ENCODE assay signal across 8 cellular contexts in genomic region chr11:46391578-46392420, GRCh38. TPM values are rescaled to one million over a fixed set of nuclear protein-coding genes. Genes with fewer than 3 reads are reported as not detected.
DNase-seq lines count a peak whose midpoint lies in the region; ATAC-seq and TF ChIP-seq lines count a peak whose summit lies in the region.

Gene CHRM4, minus strand, starts transcription at chr11:46391776. Its CDS starts 5,219 bp downstream, at chr11:46386557.

- POLR2A ChIA-PET in HEK293 (lab: Yijun Ruan, JAX) = interaction anchor here (0.6 to 1.6 kb wide), 4 partner anchors 8 to 488 kb away, joined by 3 to 5 read pairs (median 4); no protein-coding TSS in a partner anchor

- H3K9ac ChIP-seq in OCI-LY1 (ENCODE audit: low read length) (no peak within 1 kb of the TSS), mucosa of stomach (ENCODE audit: low read length) (peak within 1 kb of the TSS; percentile 28)

- H3K4me1 ChIP-seq in DOHH2 (ENCODE audit: control insufficient read depth, low read length) (peaks cover 32% of the 10 kb centered on the region), HEK293 (ENCODE audit: control insufficient read depth, insufficient read depth, low read length) (no peaks in the 10 kb centered on the region), OCI-LY1 (ENCODE audit: insufficient read depth, low read length, severe bottlenecking) (peaks cover 24% of the 10 kb centered on the region), mucosa of stomach (ENCODE audit: control insufficient read depth, insufficient read depth, low read length) (peaks cover 34% of the 10 kb centered on the region), thyroid gland (peaks cover 19 to 39% of the 10 kb centered on the region in 2 donors)

- WGBS in thyroid gland, 2 donors = 4% methylated on average over 5 to 11 of the region's 123 CpGs

- no peak for TF ChIP-seq POLR2A in thyroid gland (IDR thresholded peaks at IDR 0.05)

- no peak within 1 kb of the TSS for H3K27ac ChIP-seq in DOHH2 (ENCODE audit: low read depth, low read length)
- no peak within 1 kb of the TSS for H3K27ac ChIP-seq in HEK293 (ENCODE audit: extremely low read depth, low read depth, low read length)
- H3K27ac ChIP-seq in OCI-LY1 (ENCODE audit: low read depth, low read length, poor library complexity, severe bottlenecking) = no peak within 1 kb of the TSS
- H3K27ac ChIP-seq in coronary artery = no peak within 1 kb of the TSS
- no peak within 1 kb of the TSS for H3K27ac ChIP-seq in thyroid gland

- H3K36me3 ChIP-seq in DOHH2 (ENCODE audit: control insufficient read depth, low read length) (no peaks in the 10 kb centered on the region), HEK293 (ENCODE audit: control insufficient read depth in 2 of 2, insufficient read depth in 1 of 2, low read length in 2 of 2) (peaks cover 0 to 11% of the 10 kb centered on the region in 2 experiments; a peak in 1 of 3 replicates), OCI-LY1 (ENCODE audit: insufficient read depth, low read length) (peaks cover 6% of the 10 kb centered on the region; the same call in 1 of the 2 replicates), mucosa of stomach (ENCODE audit: control insufficient read depth, insufficient read depth, low read length) (no peaks in the 10 kb centered on the region), thyroid gland (peaks cover 2 to 4% of the 10 kb centered on the region in 2 donors)

- TF ChIP-seq CTCF in DOHH2 (IDR thresholded peaks at IDR 0.05; ENCODE audit: low read depth, low read length, poor library complexity, severe bottlenecking) (peak; percentile 43), HEK293 (tag by site-specific recombination; IDR thresholded peaks at IDR 0.05) (peak; percentile 32; the same call in 1 of the 2 replicates), OCI-LY1 (IDR thresholded peaks at IDR 0.05; ENCODE audit: low read length) (peak; percentile 50), coronary artery (IDR thresholded peaks at IDR 0.05) (no peak), thyroid gland (IDR thresholded peaks at IDR 0.05) (peak in 1 of 6 experiments; percentile 3)

- peak within 1 kb of the TSS; percentile 80 for H3K4me2 ChIP-seq in DOHH2 (ENCODE audit: low read length)
- peak within 1 kb of the TSS; percentile 89 for H3K4me2 ChIP-seq in OCI-LY1 (ENCODE audit: low read length)

- no peak within 1 kb of the TSS for H2AFZ ChIP-seq in OCI-LY1 (ENCODE audit: low read length)

- H4K20me1 ChIP-seq in DOHH2 (ENCODE audit: control insufficient read depth, insufficient read depth, low read depth, low read length) (no peaks in the 10 kb centered on the region; the same call in 1 of the 2 replicates), OCI-LY1 (ENCODE audit: insufficient read depth, low read length) (no peaks in the 10 kb centered on the region)

- no peak for ATAC-seq in HG03196 (IDR thresholded peaks at IDR 0.05; ENCODE audit: unreplicated experiment)
- ATAC-seq in GM21515 (IDR thresholded peaks at IDR 0.05; ENCODE audit: unreplicated experiment) = no peak

- H3K79me2 ChIP-seq in DOHH2 (ENCODE audit: control insufficient read depth, low read length) (no peaks in the 10 kb centered on the region), OCI-LY1 (ENCODE audit: insufficient read depth, low read length) (no peaks in the 10 kb centered on the region)

- H3F3A ChIP-seq in DOHH2 (ENCODE audit: control insufficient read depth, insufficient read depth) (no peaks in the 10 kb centered on the region; the same call in 1 of the 2 replicates), OCI-LY1 (ENCODE audit: insufficient read depth, low read length) (no peaks in the 10 kb centered on the region)

- H3K9me2 ChIP-seq in DOHH2 (replicated peaks; ENCODE audit: control insufficient read depth, low read length) (no peaks in the 10 kb centered on the region), OCI-LY1 (ENCODE audit: low read depth, low read length) (no peaks in the 10 kb centered on the region)

- H3K27me3 ChIP-seq in DOHH2 (ENCODE audit: control insufficient read depth, low read length) = peaks cover 61% of the 10 kb centered on the region
- peaks cover 4% of the 10 kb centered on the region; the same call in 1 of the 2 replicates for H3K27me3 ChIP-seq in OCI-LY1 (ENCODE audit: insufficient read depth, low read length)
- H3K27me3 ChIP-seq in mucosa of stomach (ENCODE audit: control insufficient read depth, insufficient read depth, low read length) = peaks cover 54% of the 10 kb centered on the region
- peaks cover 14% of the 10 kb centered on the region for H3K27me3 ChIP-seq in thyroid gland

- intact Hi-C loops in thyroid gland (cut with DNase I) = loop anchor here (5.0 to 10.0 kb wide), 2 partner anchors 136 to 223 kb away; partner anchors contain the start of genes ATG13 and HARBI1

- CTCF ChIA-PET in HEK293 (lab: Yijun Ruan, JAX) = interaction anchor here (0.5 to 5.4 kb wide), 27 partner anchors 9 to 427 kb away, joined by 3 to 43 read pairs (median 4); partner anchors contain the start of genes ATG13 and HARBI1

- H3K9me3 ChIP-seq in DOHH2 (ENCODE audit: control insufficient read depth, insufficient read depth, low read length) (no peaks in the 10 kb centered on the region), HEK293 (ENCODE audit: control insufficient read depth, insufficient read depth, low read depth, low read length) (no peaks in the 10 kb centered on the region), OCI-LY1 (ENCODE audit: low read length) (no peaks in the 10 kb centered on the region), mucosa of stomach (ENCODE audit: control insufficient read depth, low read length) (no peaks in the 10 kb centered on the region), thyroid gland (no peaks in the 10 kb centered on the region)

- H3K4me3 ChIP-seq in DOHH2 (ENCODE audit: low read length) (peak within 1 kb of the TSS; percentile 70), HEK293 (ENCODE audit: low read depth, low read length) (peak within 1 kb of the TSS; percentile 45), OCI-LY1 (ENCODE audit: low read depth, low read length, poor library complexity, severe bottlenecking) (peak within 1 kb of the TSS; percentile 58), coronary artery (peak within 1 kb of the TSS; percentile 65), mucosa of stomach (ENCODE audit: low read length) (peak within 1 kb of the TSS; percentile 4), thyroid gland (replicated peaks in 1 of 3) (peak within 1 kb of the TSS in 1 of 3 donors; percentile 25)

- DNase-seq in coronary artery (ENCODE audit: low spot score) (no peak), thyroid gland (no peak)

TF ChIP-seq in HEK293, 187 proteins besides CTCF, POLR2A, EP300 and RAD21 (continues in another document):
- TF ChIP-seq BCL6B (tag by site-specific recombination; IDR thresholded peaks at IDR 0.05) (no peak), ZNF837 (tag by site-specific recombination; IDR thresholded peaks at IDR 0.05) (no peak), ZNF114 (tag by site-specific recombination; IDR thresholded peaks at IDR 0.05) (no peak), ZNF692 (tag by site-specific recombination; IDR thresholded peaks at IDR 0.05) (no peak), ZNF221 (tag by site-specific recombination; IDR thresholded peaks at IDR 0.05; ENCODE audit: borderline replicate concordance) (no peak)
- TF ChIP-seq, protein P1, sequence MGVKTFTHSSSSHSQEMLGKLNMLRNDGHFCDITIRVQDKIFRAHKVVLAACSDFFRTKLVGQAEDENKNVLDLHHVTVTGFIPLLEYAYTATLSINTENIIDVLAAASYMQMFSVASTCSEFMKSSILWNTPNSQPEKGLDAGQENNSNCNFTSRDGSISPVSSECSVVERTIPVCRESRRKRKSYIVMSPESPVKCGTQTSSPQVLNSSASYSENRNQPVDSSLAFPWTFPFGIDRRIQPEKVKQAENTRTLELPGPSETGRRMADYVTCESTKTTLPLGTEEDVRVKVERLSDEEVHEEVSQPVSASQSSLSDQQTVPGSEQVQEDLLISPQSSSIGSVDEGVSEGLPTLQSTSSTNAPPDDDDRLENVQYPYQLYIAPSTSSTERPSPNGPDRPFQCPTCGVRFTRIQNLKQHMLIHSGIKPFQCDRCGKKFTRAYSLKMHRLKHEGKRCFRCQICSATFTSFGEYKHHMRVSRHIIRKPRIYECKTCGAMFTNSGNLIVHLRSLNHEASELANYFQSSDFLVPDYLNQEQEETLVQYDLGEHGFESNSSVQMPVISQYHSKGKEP (tag by site-specific recombination; IDR thresholded peaks at IDR 0.05) = no peak
- TF ChIP-seq, protein P2, sequence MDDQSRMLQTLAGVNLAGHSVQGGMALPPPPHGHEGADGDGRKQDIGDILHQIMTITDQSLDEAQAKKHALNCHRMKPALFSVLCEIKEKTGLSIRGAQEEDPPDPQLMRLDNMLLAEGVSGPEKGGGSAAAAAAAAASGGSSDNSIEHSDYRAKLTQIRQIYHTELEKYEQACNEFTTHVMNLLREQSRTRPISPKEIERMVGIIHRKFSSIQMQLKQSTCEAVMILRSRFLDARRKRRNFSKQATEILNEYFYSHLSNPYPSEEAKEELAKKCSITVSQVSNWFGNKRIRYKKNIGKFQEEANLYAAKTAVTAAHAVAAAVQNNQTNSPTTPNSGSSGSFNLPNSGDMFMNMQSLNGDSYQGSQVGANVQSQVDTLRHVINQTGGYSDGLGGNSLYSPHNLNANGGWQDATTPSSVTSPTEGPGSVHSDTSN (CRISPR knock-in tag; IDR thresholded peaks at IDR 0.05) = 0 out of 2 replicates have a peak, but pooled peaks have one; percentile 36

RNA-seq across cellular contexts. Expression of gene CHRM4, which starts in this region (rescaled TPM):
- total RNA-seq in thyroid gland = under 1 TPM in 1 of 4 donors, not detected in 3; 0.22 TPM
